In the genomic region with DNA sequence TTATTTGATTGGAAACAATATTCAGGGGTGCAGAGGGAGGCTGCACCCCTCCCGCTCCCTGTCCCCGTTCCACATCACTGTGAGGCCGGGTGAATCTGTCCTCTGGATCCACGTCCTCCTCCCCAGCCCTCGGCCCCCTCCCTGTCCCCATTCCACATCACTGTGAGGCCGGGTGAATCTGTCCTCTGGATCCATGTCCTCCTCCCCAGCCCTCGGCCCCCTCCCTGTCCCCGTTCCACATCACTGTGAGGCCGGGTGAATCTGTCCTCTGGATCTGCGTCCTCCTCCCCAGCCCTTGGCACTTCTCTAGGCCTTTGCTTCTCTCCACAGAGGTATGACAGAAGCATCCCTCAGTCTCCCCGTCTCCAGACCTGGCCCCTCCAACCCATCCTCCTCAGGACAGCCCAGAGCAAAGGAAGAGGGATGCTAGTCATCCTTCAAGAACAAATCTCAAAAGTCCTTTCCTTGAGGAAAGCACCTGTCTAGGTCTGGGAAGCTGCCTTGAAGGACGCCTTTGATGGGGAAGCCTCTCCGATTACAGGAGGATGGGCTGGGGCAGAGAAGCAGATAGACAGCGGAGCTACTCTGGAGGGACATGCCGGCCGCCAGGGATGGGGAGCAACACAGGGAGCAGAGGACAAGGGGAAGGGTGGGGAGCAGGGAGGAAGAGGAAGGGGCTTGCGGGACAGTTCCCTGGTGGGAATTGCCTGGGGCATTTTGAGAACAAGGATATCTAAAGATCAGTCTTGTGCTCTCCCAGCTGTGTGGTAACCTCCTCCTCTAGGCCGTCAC, we compare ENCODE assay signal across 22 cellular contexts.
"Had no signal": no experiment of that assay in that cellular context is flagged by ENCODE, and none has a peak within 500 bp of the region (broad histone marks: within the 10 kb centered on the region; RNA-seq: fewer than 3 reads in every experiment).

No MANE protein-coding gene starts in this region.

- H3K27ac ChIP-seq: ascending aorta, body of pancreas, SJSA1 had no signal

- H3K4me3 ChIP-seq: ascending aorta, body of pancreas, MG63, SJSA1 had no signal

- H3K36me3 ChIP-seq: ascending aorta, MG63, SJSA1 had no signal

- H3K4me3 Mint-ChIP-seq: activated CD8-positive, alpha-beta T cell treated with anti-CD3 and anti-CD28 coated beads, Interleukin-2, amount 10 ng/mL, durations not matched to agents 7 days and 5 days; activated naive CD8-positive, alpha-beta T cell treated with anti-CD3 and anti-CD28 coated beads, Interleukin-2, amount 50 U/mL, for 24 hours had no signal

- H3K4me1 ChIP-seq: ascending aorta had no signal

- H3K27ac Mint-ChIP-seq: activated CD8-positive, alpha-beta T cell treated with anti-CD3 and anti-CD28 coated beads, Interleukin-2, amount 10 ng/mL, durations not matched to agents 7 days and 5 days; activated naive CD8-positive, alpha-beta T cell treated with anti-CD3 and anti-CD28 coated beads, Interleukin-2, amount 50 U/mL, for 24 hours had no signal

- DNase-seq: activated CD4-positive, alpha-beta T cell treated with anti-CD3 and anti-CD28 coated beads, Interleukin-2, amount 50 U/mL, for 1 hour; activated CD4-positive, CD25-positive, alpha-beta regulatory T cell; activated CD8-positive, alpha-beta memory T cell treated with anti-CD3 and anti-CD28 coated beads, Interleukin-2, amount 50 U/mL, for 48 hours; activated CD8-positive, alpha-beta T cell treated with anti-CD3 and anti-CD28 coated beads, Interleukin-2, amount 10 ng/mL, durations not matched to agents 7 days and 5 days; activated naive CD8-positive, alpha-beta T cell treated with anti-CD3 and anti-CD28 coated beads, Interleukin-2, amount 50 U/mL, for 24 hours; activated T-cell treated with anti-CD3 and anti-CD28 coated beads, Interleukin-2, amount 50 U/mL, for 1 hour; amniotic stem cell; body of pancreas; central memory CD4-positive, alpha-beta T cell; MG63; MV-4-11; NCI-H1092 treated with DMSO at 0.1 percent for 48 hours; NCI-H1417 treated with DMSO at 0.1 percent for 48 hours; NCI-H1694; NCI-H2029; NCI-H2107; NCI-H524; SHP77; T-helper 2 cell; T1000 had no signal

- H3K9me3 ChIP-seq: ascending aorta, body of pancreas, MG63 had no signal

- H3K27me3 ChIP-seq: ascending aorta, body of pancreas, MG63, SJSA1 had no signal
